ENCODE assay signal across 23 cellular contexts in the genomic region with DNA sequence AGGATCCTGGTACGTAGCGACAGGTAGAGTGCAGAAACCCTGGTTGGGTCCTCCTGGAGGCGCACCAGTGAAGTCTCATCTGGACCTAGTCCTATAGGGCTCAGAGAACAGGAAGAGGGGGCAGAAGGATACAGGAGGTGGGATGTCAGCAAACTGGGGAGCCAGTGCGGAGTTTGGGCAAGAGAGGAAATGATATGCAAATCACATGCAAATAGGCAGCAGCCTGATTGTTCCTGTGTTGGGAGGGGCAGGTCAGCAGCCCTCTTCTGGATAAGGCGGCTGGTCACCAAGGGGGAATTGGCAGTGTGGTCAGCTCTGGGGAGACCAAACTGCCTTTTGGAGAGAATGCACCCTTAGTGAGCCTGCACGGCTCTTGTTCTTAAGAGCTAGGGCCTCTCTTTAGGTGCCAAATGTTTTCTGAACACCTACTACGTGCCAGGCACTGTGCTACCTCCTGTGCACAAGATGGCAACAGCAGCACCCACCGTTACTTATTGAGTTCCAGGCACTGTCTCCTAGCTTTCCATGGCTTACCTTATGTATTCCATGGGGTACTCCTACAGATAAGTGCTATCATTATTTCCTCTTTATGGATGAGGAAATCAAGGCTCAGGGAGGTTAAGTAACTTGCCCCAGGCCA. TPM values are rescaled to one million over a fixed set of nuclear protein-coding genes. Genes with fewer than 3 reads are reported as not detected.
DNase-seq lines count a peak whose midpoint lies in the region; ATAC-seq and TF ChIP-seq lines count a peak whose summit lies in the region.
"Had no signal": no experiment of that assay in that cellular context is flagged by ENCODE, and none has a peak within 500 bp of the region (broad histone marks: within the 10 kb centered on the region; RNA-seq: fewer than 3 reads in every experiment).

No MANE protein-coding gene starts in this region.

- H3K4me1 ChIP-seq in RWPE2 (ENCODE audit: insufficient read depth, poor library complexity, severe bottlenecking) (peaks cover 48% of the 10 kb centered on the region), esophagus squamous epithelium (peaks cover 18 to 88% (median 23%) of the 10 kb centered on the region in 3 donors)

- intact Hi-C loops in Calu3 (cut with micrococcal nuclease; ENCODE audit: unreplicated experiment): loop anchor here (10.0 kb wide), 2 partner anchors 104 to 174 kb away; no protein-coding TSS in a partner anchor
- intact Hi-C loops in esophagus squamous epithelium (cut with DNase I): no loop called here

- CTCF ChIA-PET in Calu3 (lab: Charles Lee): no interaction called here

- peak overlapping the region; percentile 100 for H3K27ac ChIP-seq in RWPE2 (ENCODE audit: poor library complexity, severe bottlenecking)
- peak overlapping the region in 3 of 4 donors; percentile 81 to 88 (median 86) for H3K27ac ChIP-seq in esophagus squamous epithelium
- H3K27ac ChIP-seq: BLaER1, HL-60, SJCRH30 had no signal

- H3K9me3 ChIP-seq in RWPE2 (ENCODE audit: severe bottlenecking): no peaks in the 10 kb centered on the region
- no peaks in the 10 kb centered on the region for H3K9me3 ChIP-seq in esophagus squamous epithelium
- H3K9me3 ChIP-seq in T-helper 17 cell (ENCODE audit: control insufficient read depth, low read length, poor library complexity, severe bottlenecking): no peaks in the 10 kb centered on the region
- H3K9me3 ChIP-seq: BLaER1, Caco-2, SJCRH30 had no signal

- no peaks in the 10 kb centered on the region for H3K27me3 Mint-ChIP-seq in Calu3 (ENCODE audit: unreplicated experiment)
- peaks cover 17% of the 10 kb centered on the region for H3K27me3 Mint-ChIP-seq in T-helper 17 cell
- H3K27me3 Mint-ChIP-seq in activated T-cell treated with anti-CD3 and anti-CD28 coated beads, Interleukin-2, amount 50 U/mL, for 72 hours (ENCODE audit: low read depth): peaks cover 12% of the 10 kb centered on the region

- H3K27ac Mint-ChIP-seq in Calu3 (ENCODE audit: unreplicated experiment) (peak overlapping the region; percentile 27), T-helper 17 cell (no peak overlapping the region)
- H3K27ac Mint-ChIP-seq in activated T-cell treated with anti-CD3 and anti-CD28 coated beads, Interleukin-2, amount 50 U/mL, for 72 hours: no peak overlapping the region
- H3K27ac Mint-ChIP-seq: CD4-positive, alpha-beta memory T cell; T-helper 1 cell treated with Interleukin-12 subunit alpha and Interleukin-12 subunit beta and Interleukin-4 antibody, amounts not matched to agents 30 μg/mL and 1 μg/mL, for 36 hours had no signal

- in situ Hi-C loops in G401 (cut with HindIII; ENCODE audit: low sequenced_read_pairs): no loop called here

- peaks cover 65% of the 10 kb centered on the region for H3K4me1 Mint-ChIP-seq in Calu3 (ENCODE audit: low read depth, unreplicated experiment)
- peaks cover 2% of the 10 kb centered on the region for H3K4me1 Mint-ChIP-seq in T-helper 17 cell
- no peaks in the 10 kb centered on the region for H3K4me1 Mint-ChIP-seq in activated T-cell treated with anti-CD3 and anti-CD28 coated beads, Interleukin-2, amount 50 U/mL, for 72 hours (ENCODE audit: low read depth)
- H3K4me1 Mint-ChIP-seq: CD4-positive, alpha-beta memory T cell had no signal

- DNase-seq in Calu3: no peak
- peak; percentile 31 for DNase-seq in NAMALWA (ENCODE audit: low spot score)
- DNase-seq in RWPE2 (ENCODE audit: low spot score): no peak
- DNase-seq in esophagus squamous epithelium (lab: John Stamatoyannopoulos, UW): no peak
- no peak for DNase-seq in G401 (ENCODE audit: low spot score)
- DNase-seq in T-helper 17 cell: no peak
- no peak for DNase-seq in activated T-cell treated with anti-CD3 and anti-CD28 coated beads, Interleukin-2, amount 50 U/mL, for 72 hours
- DNase-seq: Caco-2; CD4-positive, alpha-beta memory T cell; DMS153; H9; KG1; NCI-H1105; NCI-H146; NCI-H2029; NCI-H2227 treated with DMSO at 0.1 percent for 48 hours; NCI-H510A; SJCRH30 had no signal

- no peak overlapping the region for H3K4me3 Mint-ChIP-seq in Calu3 (ENCODE audit: low read depth, unreplicated experiment)
- H3K4me3 Mint-ChIP-seq in T-helper 17 cell: no peak overlapping the region
- H3K4me3 Mint-ChIP-seq in activated T-cell treated with anti-CD3 and anti-CD28 coated beads, Interleukin-2, amount 50 U/mL, for 72 hours: no peak overlapping the region
- H3K4me3 Mint-ChIP-seq: CD4-positive, alpha-beta memory T cell; H9; T-helper 1 cell treated with Interleukin-12 subunit alpha and Interleukin-12 subunit beta and Interleukin-4 antibody, amounts not matched to agents 30 μg/mL and 1 μg/mL, for 36 hours had no signal

- H3K36me3 ChIP-seq in RWPE2 (ENCODE audit: low read depth) (no peaks in the 10 kb centered on the region), esophagus squamous epithelium (no peaks in the 10 kb centered on the region)
- H3K36me3 ChIP-seq: BLaER1, SJCRH30 had no signal

- H3K4me3 ChIP-seq in RWPE2 (ENCODE audit: severe bottlenecking) (no peak overlapping the region), esophagus squamous epithelium (no peak overlapping the region)
- H3K4me3 ChIP-seq: BLaER1, SJCRH30 had no signal

- TF ChIP-seq CTCF in Calu3 (IDR thresholded peaks at IDR 0.05; ENCODE audit: unreplicated experiment) (no peak), RWPE2 (IDR thresholded peaks at IDR 0.05; ENCODE audit: poor library complexity, severe bottlenecking) (no peak), esophagus squamous epithelium (IDR thresholded peaks at IDR 0.05) (no peak)

- H3K27me3 ChIP-seq in RWPE2 (ENCODE audit: insufficient read depth, poor library complexity, severe bottlenecking) (no peaks in the 10 kb centered on the region), esophagus squamous epithelium (peaks cover 0 to 6% (median 0%) of the 10 kb centered on the region in 4 donors)
- H3K27me3 ChIP-seq: BLaER1 had no signal

- 56 to 88% methylated on average over 3 to 8 of the region's 8 CpGs for WGBS in esophagus squamous epithelium, 2 donors

- H3K9me3 Mint-ChIP-seq in Calu3 (ENCODE audit: low read depth, unreplicated experiment): no peaks in the 10 kb centered on the region
- H3K9me3 Mint-ChIP-seq in activated T-cell treated with anti-CD3 and anti-CD28 coated beads, Interleukin-2, amount 50 U/mL, for 72 hours: no peaks in the 10 kb centered on the region
- H3K9me3 Mint-ChIP-seq: CD4-positive, alpha-beta memory T cell; H9; T-helper 1 cell treated with Interleukin-12 subunit alpha and Interleukin-12 subunit beta and Interleukin-4 antibody, amounts not matched to agents 30 μg/mL and 1 μg/mL, for 36 hours had no signal

- ATAC-seq in RWPE2 (ENCODE audit: low read depth) (no peak), T-helper 17 cell (no peak), GM19328 (IDR thresholded peaks at IDR 0.05; ENCODE audit: unreplicated experiment) (no peak)
- ATAC-seq in activated T-cell treated with anti-CD3 and anti-CD28 coated beads, Interleukin-2, amount 50 U/mL, for 72 hours (replicated peaks in 1 of 2): no peak
- ATAC-seq: HepG2 had no signal

- TF ChIP-seq POLR2A in esophagus squamous epithelium (IDR thresholded peaks at IDR 0.05): no peak

- peaks cover 25% of the 10 kb centered on the region for H3K36me3 Mint-ChIP-seq in Calu3 (ENCODE audit: insufficient read depth, unreplicated experiment)
- H3K36me3 Mint-ChIP-seq in T-helper 17 cell (ENCODE audit: low read depth): no peaks in the 10 kb centered on the region
- no peaks in the 10 kb centered on the region for H3K36me3 Mint-ChIP-seq in activated T-cell treated with anti-CD3 and anti-CD28 coated beads, Interleukin-2, amount 50 U/mL, for 72 hours (ENCODE audit: insufficient read depth in 2 of 2)
- H3K36me3 Mint-ChIP-seq: CD4-positive, alpha-beta memory T cell had no signal

- BruUV-seq in Calu3 (replicated peaks; lab: Mats Ljungman, UMichigan): no TSS peak

RNA-seq across cellular contexts. Expression of gene PADI3, which starts 18.1 kb away (rescaled TPM):
- 0.21 and 0.22 TPM in 2 replicates for total RNA-seq in Calu3 (2022)
- 1 to 10 TPM in 3 of 4 donors, under 1 TPM in 1; 0.64 to 9.9 (median 2.3) TPM for total RNA-seq in esophagus squamous epithelium
- 0.31 and 0.41 TPM in 2 replicates for total RNA-seq in G401 (2014; rRNA removed; shearing (Covaris generic))
- total RNA-seq in T-helper 17 cell: not detected
- not detected for total RNA-seq in activated T-cell treated with anti-CD3 and anti-CD28 coated beads, Interleukin-2, amount 50 U/mL, for 72 hours
- total RNA-seq: Caco-2; CD4-positive, alpha-beta memory T cell; HepG2 had no signal

RNA-seq across cellular contexts. Expression of gene PADI1, which starts 25.9 kb away (rescaled TPM):
- total RNA-seq in Calu3 (2022): 2.3 and 4.5 TPM in 2 replicates
- total RNA-seq in esophagus squamous epithelium: 100 to 1,000 TPM in 2 of 4 donors, 10 to 100 TPM in 2; 45.3 to 121 (median 75.1) TPM
- total RNA-seq in G401 (2014; rRNA removed; shearing (Covaris generic)): not detected in 2 replicates
- not detected for total RNA-seq in T-helper 17 cell
- not detected for total RNA-seq in activated T-cell treated with anti-CD3 and anti-CD28 coated beads, Interleukin-2, amount 50 U/mL, for 72 hours
- total RNA-seq: Caco-2; CD4-positive, alpha-beta memory T cell; HepG2 had no signal
